In genomic region chr14:76929927-76930326, GRCh38 we compare ENCODE assay signal across 8 cellular contexts.
DNase-seq lines count a peak whose midpoint lies in the region; ATAC-seq, FAIRE-seq and TF ChIP-seq lines count a peak whose summit lies in the region.

No MANE protein-coding gene starts in this region.

- H3K9me3 Mint-ChIP-seq in natural killer cell: no peaks in the 10 kb centered on the region

- peak overlapping the region; percentile 6 to 83 for H3K27ac Mint-ChIP-seq in natural killer cell

- no peaks in the 10 kb centered on the region for H3K9me3 ChIP-seq in uterus

- H3K4me1 Mint-ChIP-seq in natural killer cell: peaks cover 58 to 62% of the 10 kb centered on the region in 2 donors

- no peaks in the 10 kb centered on the region for H3K36me3 Mint-ChIP-seq in natural killer cell

- peak; percentile 63 to 74 (median 65) for ATAC-seq in natural killer cell
- no peak for ATAC-seq in GM18505 (IDR thresholded peaks at IDR 0.05; ENCODE audit: unreplicated experiment)

- H3K4me3 ChIP-seq in uterus: no peak overlapping the region

- H3K4me1 ChIP-seq in uterus: peaks cover 0 to 7% of the 10 kb centered on the region in 2 donors

- no peaks in the 10 kb centered on the region for H3K36me3 ChIP-seq in uterus

- FAIRE-seq in D721Med (lab: Jason Lieb, UNC): no peak

- no peak for TF ChIP-seq POLR2A in GM18505 (IDR thresholded peaks at IDR 0.05; ENCODE audit: borderline replicate concordance, extremely low read depth, insufficient read depth, insufficient read length)
- TF ChIP-seq POLR2A in uterus (IDR thresholded peaks at IDR 0.05): no peak

- H3K27me3 Mint-ChIP-seq in natural killer cell (ENCODE audit: low read depth in 2 of 2): no peaks in the 10 kb centered on the region

- peak overlapping the region; percentile 69 for H3K4me3 Mint-ChIP-seq in natural killer cell

- DNase-seq in D721Med (ENCODE audit: insufficient read length, low spot score) (peak; percentile 61), NOMO-1 (lab: John Stamatoyannopoulos, UW; ENCODE audit: unreplicated experiment in 2 of 2) (peak; percentile 88 to 95), natural killer cell (no peak), putamen (ENCODE audit: low spot score) (no peak), NCI-H1092 (lab: John Stamatoyannopoulos, UW) (no peak), uterus (no peak)
- DNase-seq in activated T-helper 9 cell treated with anti-CD3 and anti-CD28 coated beads, Interleukin-2, amount 50 U/mL, for 16 hours (ENCODE audit: low read depth): peak; percentile 21

- no peaks in the 10 kb centered on the region for H3K27me3 ChIP-seq in uterus

- no peak overlapping the region for H3K27ac ChIP-seq in uterus

- intact Hi-C loops in natural killer cell (cut with micrococcal nuclease) (loop anchor here (2.0 kb wide), 1 partner anchor 27 kb away; no protein-coding TSS in a partner anchor), uterus (cut with DNase I; ENCODE audit: low total_unique reads) (no loop called here)

- no peak for TF ChIP-seq CTCF in D721Med (IDR thresholded peaks at IDR 0.05; ENCODE audit: insufficient read depth, missing control alignments)
- no peak for TF ChIP-seq CTCF in natural killer cell (IDR thresholded peaks at IDR 0.05)
- TF ChIP-seq CTCF in uterus (IDR thresholded peaks at IDR 0.05): no peak

Comparison
In these comparisons a context has a peak if more than half of its experiments do, and no peak if none do; other contexts are left out.
1. DNase-seq: peak in D721Med (single experiment), NOMO-1 (2 of 2) and activated T-helper 9 cell treated with anti-CD3 and anti-CD28 coated beads, Interleukin-2, amount 50 U/mL, for 16 hours (single experiment); none in natural killer cell (single experiment), putamen (single experiment), NCI-H1092 (single experiment) and uterus (0 of 2).